10 cellular contexts compared by ENCODE assay signal in the genomic region with DNA sequence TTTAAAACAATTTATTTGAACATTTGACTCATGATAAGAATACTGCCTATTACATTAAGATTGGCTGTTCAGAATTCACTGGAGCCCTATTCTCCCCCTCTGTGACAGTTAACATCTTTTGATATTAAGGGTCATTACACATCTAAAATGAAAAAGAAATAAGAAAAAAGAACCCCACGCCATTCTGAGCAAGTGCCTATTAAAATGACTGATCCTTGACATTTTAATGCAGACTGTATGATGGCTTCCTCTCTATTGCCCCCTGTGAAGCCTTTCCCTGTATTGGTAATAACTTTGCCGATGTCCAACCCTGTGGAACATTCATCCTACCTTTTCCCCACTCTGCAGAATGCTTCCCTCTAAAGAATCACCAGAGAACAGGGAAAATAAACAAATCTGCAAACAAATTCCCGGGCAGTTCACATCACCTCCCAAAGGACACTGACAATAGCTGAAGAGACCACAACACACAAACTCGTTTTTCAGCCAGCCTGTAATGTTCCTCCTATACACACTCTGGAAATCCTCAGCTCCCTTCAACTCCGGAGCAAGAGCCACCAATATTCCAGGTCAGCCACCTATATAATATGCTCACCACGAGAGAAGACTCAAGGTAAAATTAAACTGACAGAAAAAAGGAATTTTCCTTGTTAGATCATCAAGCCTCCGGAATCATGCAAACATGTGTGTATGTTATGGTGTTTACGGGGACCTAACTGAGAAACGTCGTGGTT. TPM values are rescaled to one million over a fixed set of nuclear protein-coding genes. Genes with fewer than 3 reads are reported as not detected.
DNase-seq lines count a peak whose midpoint lies in the region; ATAC-seq and TF ChIP-seq lines count a peak whose summit lies in the region.
"Had no signal": no experiment of that assay in that cellular context is flagged by ENCODE, and none has a peak within 500 bp of the region (broad histone marks: within the 10 kb centered on the region; RNA-seq: fewer than 3 reads in every experiment).

No MANE protein-coding gene starts in this region.

- H3K27ac ChIP-seq in SK-N-MC (no peak overlapping the region), stomach (peak overlapping the region in 2 of 5 donors; percentile 88 to 94)
- H3K27ac ChIP-seq: ovary had no signal

- H3K27me3 Mint-ChIP-seq in activated CD4-positive, alpha-beta T cell treated with anti-CD3 and anti-CD28 coated beads, Interleukin-2, amount 10 ng/mL, durations not matched to agents 7 days and 5 days: peaks cover 11% of the 10 kb centered on the region

- no peaks in the 10 kb centered on the region for H3K27me3 ChIP-seq in stomach
- H3K27me3 ChIP-seq: ovary had no signal

- POLR2A ChIA-PET in activated CD4-positive, alpha-beta T cell treated with anti-CD3 and anti-CD28 coated beads, Interleukin-2, amount 10 ng/mL, durations not matched to agents 7 days and 5 days (lab: Charles Lee): interaction anchor here (1.3 kb wide), 1 partner anchor 31 kb away, joined by 4 read pairs; no protein-coding TSS in a partner anchor

- peaks cover 41% of the 10 kb centered on the region for H3K36me3 Mint-ChIP-seq in activated CD4-positive, alpha-beta T cell treated with anti-CD3 and anti-CD28 coated beads, Interleukin-2, amount 10 ng/mL, durations not matched to agents 7 days and 5 days (ENCODE audit: low read depth)

- H3K4me3 ChIP-seq in SK-N-MC (peak overlapping the region; percentile 95), fibroblast of mammary gland (ENCODE audit: control insufficient read depth, low read depth, low read length) (peak overlapping the region; percentile 72), stomach (peak overlapping the region; percentile 85 to 95 (median 92))

- no peak for TF ChIP-seq POLR2A in stomach (IDR thresholded peaks at IDR 0.05)

- intact Hi-C loops in stomach (cut with DNase I; ENCODE audit: low total_unique reads): no loop called here

- H3K4me3 Mint-ChIP-seq in activated CD4-positive, alpha-beta T cell treated with anti-CD3 and anti-CD28 coated beads, Interleukin-2, amount 10 ng/mL, durations not matched to agents 7 days and 5 days: peak overlapping the region; percentile 98

- no peak overlapping the region for H3K9ac ChIP-seq in SK-N-MC (ENCODE audit: insufficient read length)

- peaks cover 3% of the 10 kb centered on the region; the same call in 1 of the 2 replicates for H3K36me3 ChIP-seq in SK-N-MC (ENCODE audit: insufficient read depth, low read length)
- no peaks in the 10 kb centered on the region for H3K36me3 ChIP-seq in stomach
- H3K36me3 ChIP-seq: ovary had no signal

- no peak overlapping the region for H3K27ac Mint-ChIP-seq in activated CD4-positive, alpha-beta T cell treated with anti-CD3 and anti-CD28 coated beads, Interleukin-2, amount 10 ng/mL, durations not matched to agents 7 days and 5 days

- DNase-seq in activated CD4-positive, alpha-beta T cell treated with anti-CD3 and anti-CD28 coated beads, Interleukin-2, amount 10 ng/mL, durations not matched to agents 7 days and 5 days: no peak
- DNase-seq in activated CD4-positive, alpha-beta T cell treated with anti-CD3 and anti-CD28 coated beads for 4 hours: no peak
- DNase-seq in SK-N-MC (ENCODE audit: low read depth, low spot score) (no peak), fibroblast of mammary gland (ENCODE audit: low read depth) (no peak), stomach (no peak), NCI-H1694 (lab: John Stamatoyannopoulos, UW) (no peak), HK-2 (ENCODE audit: unreplicated experiment) (no peak)
- DNase-seq: ovary had no signal

- WGBS in stomach, 5 donors: 68 to 77% (median 72%) methylated on average over 10 of the region's 10 CpGs

- TF ChIP-seq EP300 in stomach (IDR thresholded peaks at IDR 0.05): no peak

- H3K4me1 ChIP-seq in stomach: peaks cover 18 to 78% (median 51%) of the 10 kb centered on the region in 4 donors

- CTCF ChIA-PET in activated CD4-positive, alpha-beta T cell treated with anti-CD3 and anti-CD28 coated beads, Interleukin-2, amount 10 ng/mL, durations not matched to agents 7 days and 5 days (lab: Charles Lee): interaction anchor here (0.7 to 1.7 kb wide), 6 partner anchors 10 to 44 kb away, joined by 3 to 7 read pairs (median 4); no protein-coding TSS in a partner anchor

- no peaks in the 10 kb centered on the region for H3K9me3 Mint-ChIP-seq in activated CD4-positive, alpha-beta T cell treated with anti-CD3 and anti-CD28 coated beads, Interleukin-2, amount 10 ng/mL, durations not matched to agents 7 days and 5 days

- H3K9me3 ChIP-seq in SK-N-MC (ENCODE audit: low read depth, low read length): no peaks in the 10 kb centered on the region
- H3K9me3 ChIP-seq in stomach: no peaks in the 10 kb centered on the region
- H3K9me3 ChIP-seq: ovary had no signal

- TF ChIP-seq CTCF in fibroblast of mammary gland (conservative IDR thresholded peaks at IDR 0.05; ENCODE audit: control insufficient read depth, insufficient read depth, low read depth, low read length): peak; percentile 7
- TF ChIP-seq CTCF in stomach (IDR thresholded peaks at IDR 0.05): no peak

- peaks cover 63% of the 10 kb centered on the region for H3K4me1 Mint-ChIP-seq in activated CD4-positive, alpha-beta T cell treated with anti-CD3 and anti-CD28 coated beads, Interleukin-2, amount 10 ng/mL, durations not matched to agents 7 days and 5 days

- no peak for ATAC-seq in GM19328 (IDR thresholded peaks at IDR 0.05; ENCODE audit: unreplicated experiment)
- ATAC-seq: Panc1 had no signal

RNA-seq across cellular contexts. Expression of a gene that starts 2.1 kb away (rescaled TPM):
- 10 to 100 TPM; 94.5 to 95.2 TPM for total RNA-seq in activated CD4-positive, alpha-beta T cell treated with anti-CD3 and anti-CD28 coated beads, Interleukin-2, amount 10 ng/mL, durations not matched to agents 7 days and 5 days
- 10 to 100 TPM; 13.3 to 70.5 (median 39.7) TPM for total RNA-seq in stomach
- 1 to 10 TPM; 5.3 to 9.5 (median 5.8) TPM for polyA plus RNA-seq in stomach

RNA-seq across cellular contexts. Expression of a gene that starts 42.9 kb away (rescaled TPM):
- not detected for total RNA-seq in activated CD4-positive, alpha-beta T cell treated with anti-CD3 and anti-CD28 coated beads, Interleukin-2, amount 10 ng/mL, durations not matched to agents 7 days and 5 days
- total RNA-seq in stomach: not detected
- polyA plus RNA-seq in stomach: under 1 TPM in 1 of 3 donors, not detected in 2; 0.23 TPM
